In the genomic region with DNA sequence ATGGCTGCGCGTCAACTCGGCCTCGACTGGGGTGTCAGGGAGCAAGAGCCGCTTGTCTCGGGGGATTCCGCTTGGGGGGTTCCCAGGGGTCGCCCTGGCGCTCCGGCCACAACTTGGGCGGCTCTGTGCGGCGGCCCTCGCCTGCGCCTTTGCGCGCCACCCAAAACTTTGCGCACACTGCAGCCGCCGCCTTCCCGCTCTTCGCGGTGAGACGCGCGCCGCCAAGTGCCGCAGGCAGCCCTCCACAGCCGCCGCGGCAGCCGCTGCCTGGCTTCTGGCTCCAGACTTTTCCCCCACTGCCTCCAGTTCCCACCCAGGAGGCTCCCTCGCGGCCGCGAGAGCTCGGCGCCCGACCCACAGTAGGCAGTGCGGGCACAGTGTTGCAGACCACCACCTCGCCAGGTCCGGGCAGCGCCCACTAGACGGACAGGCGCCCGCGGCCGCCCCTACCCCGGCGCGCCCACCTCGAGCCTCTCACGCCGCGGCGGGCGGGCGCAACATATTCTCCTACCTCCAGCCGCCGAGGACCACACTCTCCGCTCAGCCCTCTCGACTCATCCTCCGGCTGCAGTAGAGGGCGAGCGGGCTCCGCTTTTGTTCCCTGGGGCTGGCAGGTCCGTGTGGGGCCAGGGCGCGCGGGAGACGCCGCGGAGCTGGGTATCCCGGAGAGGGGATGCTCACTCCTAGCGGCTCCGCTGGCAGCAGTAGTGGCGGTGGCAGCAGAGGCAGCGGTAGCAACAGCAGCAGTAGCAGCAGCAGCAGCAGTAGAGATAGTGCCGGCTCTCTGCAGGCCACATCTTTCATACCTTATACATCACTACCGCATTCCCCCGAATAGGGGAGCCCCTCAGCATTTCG, we compare ENCODE assay signal across 9 cellular contexts.
DNase-seq lines count a peak whose midpoint lies in the region; ATAC-seq, FAIRE-seq and TF ChIP-seq lines count a peak whose summit lies in the region.
"Had no signal": no experiment of that assay in that cellular context is flagged by ENCODE, and none has a peak within 500 bp of the region (broad histone marks: within the 10 kb centered on the region; RNA-seq: fewer than 3 reads in every experiment).

No MANE protein-coding gene starts in this region.

- CTCF ChIA-PET in CD4-positive, alpha-beta memory T cell (lab: Charles Lee; ENCODE audit: partially characterized antibody), result no interaction called here

- H3K36me3 Mint-ChIP-seq in stimulated activated naive B cell treated with anti-CD40 and anti-IgM and Interleukin-4, amounts not matched to agents 10 μg/mL and 1 μg/mL and 100 μg/mL, for 72 hours, result no peaks in the 10 kb centered on the region
- no peaks in the 10 kb centered on the region for H3K36me3 Mint-ChIP-seq in CD4-positive, alpha-beta memory T cell
- H3K36me3 Mint-ChIP-seq: CD4-positive, CD25-positive, alpha-beta regulatory T cell had no signal

- ATAC-seq in stimulated activated naive B cell treated with anti-CD40 and anti-IgM and Interleukin-4, amounts not matched to agents 10 μg/mL and 1 μg/mL and 100 μg/mL, for 72 hours (replicated peaks), result peak; percentile 83

- no peaks in the 10 kb centered on the region for H3K9me3 ChIP-seq in kidney (ENCODE audit: control insufficient read depth in 1 of 2, low read length in 2 of 2)
- H3K9me3 ChIP-seq in CD4-positive, alpha-beta memory T cell (ENCODE audit: control insufficient read depth in 1 of 2, low read length in 2 of 2), result no peaks in the 10 kb centered on the region

- H3K36me3 ChIP-seq in kidney (ENCODE audit: control insufficient read depth in 1 of 2, insufficient read depth in 2 of 2, low read length in 2 of 2), result no peaks in the 10 kb centered on the region
- H3K36me3 ChIP-seq in CD4-positive, alpha-beta memory T cell (ENCODE audit: insufficient read depth, low read length), result no peaks in the 10 kb centered on the region

- POLR2A ChIA-PET in CD4-positive, alpha-beta memory T cell (lab: Charles Lee; ENCODE audit: partially characterized antibody), result no interaction called here

- intact Hi-C loops in kidney (cut with DNase I), result no loop called here
- intact Hi-C loops in CD4-positive, alpha-beta memory T cell (cut with micrococcal nuclease), result no loop called here

- no peak for FAIRE-seq in kidney (lab: Jason Lieb, UNC)

- H3K4me1 Mint-ChIP-seq in stimulated activated naive B cell treated with anti-CD40 and anti-IgM and Interleukin-4, amounts not matched to agents 10 μg/mL and 1 μg/mL and 100 μg/mL, for 72 hours, result peaks cover 5% of the 10 kb centered on the region in 2 donors
- H3K4me1 Mint-ChIP-seq in CD4-positive, alpha-beta memory T cell, result peaks cover 0 to 8% (median 2%) of the 10 kb centered on the region in 4 donors

- no peak overlapping the region for H3K9ac ChIP-seq in kidney (ENCODE audit: low read length in 2 of 2)

- peak overlapping the region; percentile 83 for H3K27ac Mint-ChIP-seq in stimulated activated naive B cell treated with anti-CD40 and anti-IgM and Interleukin-4, amounts not matched to agents 10 μg/mL and 1 μg/mL and 100 μg/mL, for 72 hours
- no peak overlapping the region for H3K27ac Mint-ChIP-seq in CD4-positive, alpha-beta memory T cell
- H3K27ac Mint-ChIP-seq: CD4-positive, CD25-positive, alpha-beta regulatory T cell had no signal

- no peak overlapping the region for H3K4me3 ChIP-seq in kidney (ENCODE audit: low read length in 2 of 2)
- H3K4me3 ChIP-seq in CD4-positive, alpha-beta memory T cell (ENCODE audit: low read length in 2 of 2), result no peak overlapping the region

- peak; percentile 1 to 4 for DNase-seq in activated CD4-positive, alpha-beta T cell treated with anti-CD3 and anti-CD28 coated beads, Interleukin-2, amount 50 U/mL, for 48 hours
- no peak for DNase-seq in activated CD4-positive, alpha-beta T cell treated with anti-CD3 and anti-CD28 coated beads for 4 hours
- peak; percentile 29 for DNase-seq in NCI-H2171 (lab: John Stamatoyannopoulos, UW)
- peak; percentile 28 for DNase-seq in cerebellum (ENCODE audit: low spot score)
- peak; percentile 64 for DNase-seq in kidney
- DNase-seq in stimulated activated naive B cell treated with anti-CD40 and anti-IgM and Interleukin-4, amounts not matched to agents 10 μg/mL and 1 μg/mL and 100 μg/mL, for 72 hours, result peak; percentile 4
- DNase-seq in CD4-positive, alpha-beta memory T cell, result no peak
- no peak for DNase-seq in NCI-H226

- peaks cover 4% of the 10 kb centered on the region for H3K27me3 ChIP-seq in CD4-positive, alpha-beta memory T cell (ENCODE audit: insufficient read depth, low read length)

- no peak for TF ChIP-seq CTCF in kidney (IDR thresholded peaks at IDR 0.05; ENCODE audit: borderline replicate concordance, extremely low read depth, insufficient read depth)

- peaks cover 42 to 51% of the 10 kb centered on the region in 2 donors for H3K27me3 Mint-ChIP-seq in stimulated activated naive B cell treated with anti-CD40 and anti-IgM and Interleukin-4, amounts not matched to agents 10 μg/mL and 1 μg/mL and 100 μg/mL, for 72 hours
- peaks cover 21 to 30% of the 10 kb centered on the region in 2 donors for H3K27me3 Mint-ChIP-seq in CD4-positive, alpha-beta memory T cell

- H3K4me1 ChIP-seq in kidney (ENCODE audit: control insufficient read depth in 1 of 2, insufficient read depth in 1 of 2, low read depth in 1 of 2, low read length in 2 of 2), result no peaks in the 10 kb centered on the region
- no peaks in the 10 kb centered on the region for H3K4me1 ChIP-seq in CD4-positive, alpha-beta memory T cell (ENCODE audit: insufficient read depth, low read length)

- no peaks in the 10 kb centered on the region for H3K9me3 Mint-ChIP-seq in stimulated activated naive B cell treated with anti-CD40 and anti-IgM and Interleukin-4, amounts not matched to agents 10 μg/mL and 1 μg/mL and 100 μg/mL, for 72 hours
- H3K9me3 Mint-ChIP-seq in CD4-positive, alpha-beta memory T cell, result peaks cover 0 to 3% (median 0%) of the 10 kb centered on the region in 8 donors

- H3K4me3 Mint-ChIP-seq in stimulated activated naive B cell treated with anti-CD40 and anti-IgM and Interleukin-4, amounts not matched to agents 10 μg/mL and 1 μg/mL and 100 μg/mL, for 72 hours, result peak overlapping the region; percentile 73 to 84
- H3K4me3 Mint-ChIP-seq in CD4-positive, alpha-beta memory T cell, result no peak overlapping the region

- H3K27ac ChIP-seq in kidney (ENCODE audit: low read depth in 2 of 2, low read length in 2 of 2), result no peak overlapping the region
- H3K27ac ChIP-seq in CD4-positive, alpha-beta memory T cell (ENCODE audit: low read depth, low read length), result no peak overlapping the region

Comparison
In these comparisons a context has a peak if more than half of its experiments do, and no peak if none do; other contexts are left out.
1. DNase-seq: peak in activated CD4-positive, alpha-beta T cell treated with anti-CD3 and anti-CD28 coated beads, Interleukin-2, amount 50 U/mL, for 48 hours (2 of 2), NCI-H2171 (single experiment), cerebellum (single experiment), kidney (single experiment) and stimulated activated naive B cell treated with anti-CD40 and anti-IgM and Interleukin-4, amounts not matched to agents 10 μg/mL and 1 μg/mL and 100 μg/mL, for 72 hours (single experiment); none in activated CD4-positive, alpha-beta T cell treated with anti-CD3 and anti-CD28 coated beads for 4 hours (0 of 2), CD4-positive, alpha-beta memory T cell (0 of 5) and NCI-H226 (single experiment).
2. H3K4me3 Mint-ChIP-seq: peak in stimulated activated naive B cell treated with anti-CD40 and anti-IgM and Interleukin-4, amounts not matched to agents 10 μg/mL and 1 μg/mL and 100 μg/mL, for 72 hours (2 of 2); none in CD4-positive, alpha-beta memory T cell (0 of 8).